In the genomic region with DNA sequence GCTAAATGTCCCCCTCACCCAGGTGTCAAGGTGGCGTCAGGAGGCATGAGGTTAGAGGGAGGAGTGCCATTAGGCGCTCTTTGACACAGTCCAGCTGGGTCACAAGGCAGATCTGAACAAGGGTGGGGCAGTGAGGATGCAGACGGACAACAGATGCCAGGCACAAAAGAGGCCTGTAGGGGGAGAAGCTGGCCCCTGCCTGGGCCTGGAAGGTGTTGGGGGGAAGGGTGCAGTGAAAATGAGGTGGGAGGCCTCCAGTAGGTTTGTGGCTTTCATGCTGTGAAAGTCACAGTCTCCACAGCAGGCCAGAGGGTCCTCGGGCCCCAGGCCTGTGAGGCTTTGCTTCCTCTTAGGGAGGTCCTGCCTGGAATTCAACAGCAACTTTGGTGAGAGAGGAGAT, we compare ENCODE assay signal across 17 cellular contexts.
DNase-seq lines count a peak whose midpoint lies in the region; ATAC-seq and TF ChIP-seq lines count a peak whose summit lies in the region.
"Had no signal": no experiment of that assay in that cellular context is flagged by ENCODE, and none has a peak within 500 bp of the region (broad histone marks: within the 10 kb centered on the region; RNA-seq: fewer than 3 reads in every experiment).

No MANE protein-coding gene starts in this region.

- no peaks in the 10 kb centered on the region for H4K20me1 ChIP-seq in BLaER1 treated with 17β-estradiol and CSF1 and Interleukin-3, amounts not matched to agents 10 nM and 100 nM
- H4K20me1 ChIP-seq in GM23338 (replicated peaks; ENCODE audit: insufficient read depth), result no peaks in the 10 kb centered on the region

- H3K27ac Mint-ChIP-seq in GM23338, result no peak overlapping the region
- no peak overlapping the region for H3K27ac Mint-ChIP-seq in CD4-positive, alpha-beta T cell
- H3K27ac Mint-ChIP-seq: activated T-cell treated with anti-CD3 and anti-CD28 coated beads, Interleukin-2, amount 50 U/mL, for 24 hours had no signal

- POLR2A ChIA-PET in CD4-positive, alpha-beta T cell (lab: Charles Lee), result no interaction called here

- H3K4me3 ChIP-seq in BLaER1 treated with 17β-estradiol and CSF1 and Interleukin-3, amounts not matched to agents 10 nM and 100 nM, result no peak overlapping the region
- no peak overlapping the region for H3K4me3 ChIP-seq in GM23338
- H3K4me3 ChIP-seq: GM23248 had no signal

- H3K27me3 Mint-ChIP-seq in GM23338 (ENCODE audit: insufficient read depth, low read depth, poor library complexity), result peaks cover 6% of the 10 kb centered on the region
- H3K27me3 Mint-ChIP-seq in CD4-positive, alpha-beta T cell, result no peaks in the 10 kb centered on the region
- H3K27me3 Mint-ChIP-seq: activated T-cell treated with anti-CD3 and anti-CD28 coated beads, Interleukin-2, amount 50 U/mL, for 24 hours had no signal

- TF ChIP-seq CTCF in GM23338 (conservative IDR thresholded peaks at IDR 0.05; ENCODE audit: low read depth in 2 of 2), result peak; percentile 32 to 50
- no peak for TF ChIP-seq CTCF in CD4-positive, alpha-beta T cell (IDR thresholded peaks at IDR 0.05)

- peak overlapping the region; percentile 38; the same call in 1 of the 2 replicates for H2AFZ ChIP-seq in GM23338
- H2AFZ ChIP-seq: GM23248 had no signal

- no peaks in the 10 kb centered on the region for H3K27me3 ChIP-seq in BLaER1 treated with 17β-estradiol and CSF1 and Interleukin-3, amounts not matched to agents 10 nM and 100 nM
- H3K27me3 ChIP-seq in GM23338 (ENCODE audit: insufficient read depth), result no peaks in the 10 kb centered on the region
- no peaks in the 10 kb centered on the region for H3K27me3 ChIP-seq in CD4-positive, alpha-beta T cell (ENCODE audit: control insufficient read depth, insufficient read depth, low read length)

- intact Hi-C loops in left colon (cut with DNase I, micrococcal nuclease), result no loop called here
- intact Hi-C loops in CD4-positive, alpha-beta T cell (cut with DNase I, micrococcal nuclease), result no loop called here

- no peak overlapping the region for H3K9ac ChIP-seq in BLaER1 treated with 17β-estradiol and CSF1 and Interleukin-3, amounts not matched to agents 10 nM and 100 nM
- H3K9ac ChIP-seq: GM23248 had no signal

- DNase-seq in GM23338 (ENCODE audit: low spot score) (peak; percentile 49), SK-N-DZ (ENCODE audit: low spot score) (peak; percentile 24), left colon (peak; percentile 21 to 33), activated T-cell treated with anti-CD3 and anti-CD28 coated beads for 4 hours (no peak), retina (no peak)
- no peak for DNase-seq in CD4-positive, alpha-beta T cell
- DNase-seq: activated CD4-positive, CD25-positive, alpha-beta regulatory T cell treated with anti-CD3 and anti-CD28 coated beads, Interleukin-2, amount 50 U/mL, for 72 hours; activated T-cell treated with anti-CD3 and anti-CD28 coated beads, Interleukin-2, amount 50 U/mL, for 24 hours; amniotic stem cell; CD8-positive, alpha-beta memory T cell; GM23248; NCI-H1105; NCI-H774; small intestine had no signal

- 0 out of 22 replicates have a peak overlapping the region, but pooled peaks of 1 of the 11 experiments have one; percentile 9 for H3K27ac ChIP-seq in BLaER1 treated with 17β-estradiol and CSF1 and Interleukin-3, amounts not matched to agents 10 nM and 100 nM
- H3K27ac ChIP-seq in GM23338 (ENCODE audit: low read depth), result no peak overlapping the region
- no peak overlapping the region for H3K27ac ChIP-seq in CD4-positive, alpha-beta T cell (ENCODE audit: low read depth, low read length)
- H3K27ac ChIP-seq: GM23248 had no signal

- H3K4me1 ChIP-seq in BLaER1 treated with 17β-estradiol and CSF1 and Interleukin-3, amounts not matched to agents 10 nM and 100 nM, result peaks cover 0 to 33% (median 27%) of the 10 kb centered on the region in 10 experiments; a peak in 15 of 20 replicates
- no peaks in the 10 kb centered on the region for H3K4me1 ChIP-seq in GM23338 (ENCODE audit: insufficient read depth)

- H3K4me1 Mint-ChIP-seq in GM23338, result peaks cover 8% of the 10 kb centered on the region
- peaks cover 5% of the 10 kb centered on the region for H3K4me1 Mint-ChIP-seq in CD4-positive, alpha-beta T cell (ENCODE audit: low read depth)
- H3K4me1 Mint-ChIP-seq: CD8-positive, alpha-beta memory T cell had no signal

- CTCF ChIA-PET in CD4-positive, alpha-beta T cell (lab: Charles Lee), result no interaction called here

- no peak overlapping the region for H3K4me3 Mint-ChIP-seq in GM23338
- no peak overlapping the region for H3K4me3 Mint-ChIP-seq in CD4-positive, alpha-beta T cell
- H3K4me3 Mint-ChIP-seq: activated T-cell treated with anti-CD3 and anti-CD28 coated beads, Interleukin-2, amount 50 U/mL, for 24 hours; CD8-positive, alpha-beta memory T cell had no signal

- H3F3A ChIP-seq in GM23338 (replicated peaks; ENCODE audit: low read depth), result no peaks in the 10 kb centered on the region

- no peaks in the 10 kb centered on the region for H3K9me2 ChIP-seq in GM23338 (ENCODE audit: insufficient read depth)

- H3K36me3 ChIP-seq in BLaER1 treated with 17β-estradiol and CSF1 and Interleukin-3, amounts not matched to agents 10 nM and 100 nM, result no peaks in the 10 kb centered on the region
- no peaks in the 10 kb centered on the region for H3K36me3 ChIP-seq in GM23338 (ENCODE audit: insufficient read depth)

- ATAC-seq in GM23338 (peak; percentile 90), left colon (peak; percentile 79), GM19395 (IDR thresholded peaks at IDR 0.05; ENCODE audit: unreplicated experiment) (no peak)
- no peak for ATAC-seq in CD4-positive, alpha-beta T cell (ENCODE audit: poor library complexity)
- ATAC-seq: left lobe of liver had no signal

- no peaks in the 10 kb centered on the region for H3K9me3 Mint-ChIP-seq in GM23338
- no peaks in the 10 kb centered on the region for H3K9me3 Mint-ChIP-seq in CD4-positive, alpha-beta T cell
- H3K9me3 Mint-ChIP-seq: activated T-cell treated with anti-CD3 and anti-CD28 coated beads, Interleukin-2, amount 50 U/mL, for 24 hours; CD8-positive, alpha-beta memory T cell had no signal

- no peaks in the 10 kb centered on the region for H3K9me3 ChIP-seq in BLaER1 treated with 17β-estradiol and CSF1 and Interleukin-3, amounts not matched to agents 10 nM and 100 nM (replicated peaks in 1 of 11)
- H3K9me3 ChIP-seq in CD4-positive, alpha-beta T cell (ENCODE audit: control insufficient read depth, low read length), result no peaks in the 10 kb centered on the region

- no peaks in the 10 kb centered on the region for H3K36me3 Mint-ChIP-seq in GM23338 (ENCODE audit: low read depth)
- H3K36me3 Mint-ChIP-seq in CD4-positive, alpha-beta T cell (ENCODE audit: low read depth), result peaks cover 8% of the 10 kb centered on the region

- H3K4me2 ChIP-seq in BLaER1 treated with 17β-estradiol and CSF1 and Interleukin-3, amounts not matched to agents 10 nM and 100 nM, result peak overlapping the region in 8 of 11 experiments; percentile 8 to 64 (median 50); a peak in 13 of 22 replicates
- H3K4me2 ChIP-seq in GM23338, result no peak overlapping the region

- H3K79me2 ChIP-seq in GM23338 (replicated peaks; ENCODE audit: insufficient read depth), result no peaks in the 10 kb centered on the region

TF ChIP-seq in GM23338, 12 proteins besides CTCF, POLR2A, EP300 and RAD21 (continues in another document):
- TF ChIP-seq, protein P1, sequence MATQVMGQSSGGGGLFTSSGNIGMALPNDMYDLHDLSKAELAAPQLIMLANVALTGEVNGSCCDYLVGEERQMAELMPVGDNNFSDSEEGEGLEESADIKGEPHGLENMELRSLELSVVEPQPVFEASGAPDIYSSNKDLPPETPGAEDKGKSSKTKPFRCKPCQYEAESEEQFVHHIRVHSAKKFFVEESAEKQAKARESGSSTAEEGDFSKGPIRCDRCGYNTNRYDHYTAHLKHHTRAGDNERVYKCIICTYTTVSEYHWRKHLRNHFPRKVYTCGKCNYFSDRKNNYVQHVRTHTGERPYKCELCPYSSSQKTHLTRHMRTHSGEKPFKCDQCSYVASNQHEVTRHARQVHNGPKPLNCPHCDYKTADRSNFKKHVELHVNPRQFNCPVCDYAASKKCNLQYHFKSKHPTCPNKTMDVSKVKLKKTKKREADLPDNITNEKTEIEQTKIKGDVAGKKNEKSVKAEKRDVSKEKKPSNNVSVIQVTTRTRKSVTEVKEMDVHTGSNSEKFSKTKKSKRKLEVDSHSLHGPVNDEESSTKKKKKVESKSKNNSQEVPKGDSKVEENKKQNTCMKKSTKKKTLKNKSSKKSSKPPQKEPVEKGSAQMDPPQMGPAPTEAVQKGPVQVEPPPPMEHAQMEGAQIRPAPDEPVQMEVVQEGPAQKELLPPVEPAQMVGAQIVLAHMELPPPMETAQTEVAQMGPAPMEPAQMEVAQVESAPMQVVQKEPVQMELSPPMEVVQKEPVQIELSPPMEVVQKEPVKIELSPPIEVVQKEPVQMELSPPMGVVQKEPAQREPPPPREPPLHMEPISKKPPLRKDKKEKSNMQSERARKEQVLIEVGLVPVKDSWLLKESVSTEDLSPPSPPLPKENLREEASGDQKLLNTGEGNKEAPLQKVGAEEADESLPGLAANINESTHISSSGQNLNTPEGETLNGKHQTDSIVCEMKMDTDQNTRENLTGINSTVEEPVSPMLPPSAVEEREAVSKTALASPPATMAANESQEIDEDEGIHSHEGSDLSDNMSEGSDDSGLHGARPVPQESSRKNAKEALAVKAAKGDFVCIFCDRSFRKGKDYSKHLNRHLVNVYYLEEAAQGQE (IDR thresholded peaks at IDR 0.05; ENCODE audit: unreplicated experiment), result no peak
- TF ChIP-seq STAT1 (IDR thresholded peaks at IDR 0.05; ENCODE audit: unreplicated experiment) (no peak), ZNF114 (CRISPR knock-in tag; IDR thresholded peaks at IDR 0.05) (no peak), NANOG (IDR thresholded peaks at IDR 0.05; ENCODE audit: borderline replicate concordance) (no peak)

Comparison
In these comparisons a context has a peak if more than half of its experiments do, and no peak if none do; other contexts are left out.
1. ATAC-seq: peak in GM23338 (single experiment) and left colon (single experiment); none in CD4-positive, alpha-beta T cell (single experiment) and GM19395 (single experiment).
2. DNase-seq: peak in GM23338 (single experiment), SK-N-DZ (single experiment) and left colon (2 of 2); none in CD4-positive, alpha-beta T cell (0 of 10), activated T-cell treated with anti-CD3 and anti-CD28 coated beads for 4 hours (single experiment) and retina (single experiment).